22 cellular contexts compared by ENCODE assay signal in the genomic region with DNA sequence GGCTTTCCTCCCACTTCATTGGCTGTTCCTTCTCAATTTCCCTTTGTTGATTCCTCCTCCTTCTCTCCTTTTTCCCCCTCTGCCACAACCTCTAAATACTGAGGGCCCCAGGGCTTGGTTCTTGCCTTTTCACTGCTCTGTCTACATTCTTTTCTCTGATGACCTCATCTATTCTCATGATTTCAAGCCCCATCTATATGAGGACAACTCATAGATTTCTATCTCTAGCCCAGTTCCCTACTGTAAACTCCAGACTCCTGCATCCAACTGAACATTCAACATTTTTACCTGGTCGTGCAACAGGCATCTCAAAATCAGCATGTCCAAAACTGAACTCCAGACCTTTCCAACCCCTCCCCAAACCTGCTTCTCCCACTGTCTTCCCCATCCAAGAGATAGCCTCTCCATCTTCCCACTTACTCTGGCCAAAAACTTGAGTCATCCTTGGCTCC. TPM values are rescaled to one million over a fixed set of nuclear protein-coding genes. Genes with fewer than 3 reads are reported as not detected.
DNase-seq lines count a peak whose midpoint lies in the region; ATAC-seq, FAIRE-seq and TF ChIP-seq lines count a peak whose summit lies in the region.
"Had no signal": no experiment of that assay in that cellular context is flagged by ENCODE, and none has a peak within 500 bp of the region (broad histone marks: within the 10 kb centered on the region; RNA-seq: fewer than 3 reads in every experiment).

No MANE protein-coding gene starts in this region.

- ATAC-seq in K562 (no peak; the same call in 2 of the 3 replicates), GM21367 (IDR thresholded peaks at IDR 0.05; ENCODE audit: unreplicated experiment) (no peak), GM21447 (IDR thresholded peaks at IDR 0.05; ENCODE audit: unreplicated experiment) (no peak)
- ATAC-seq: activated CD8-positive, alpha-beta T cell treated with anti-CD3 and anti-CD28 coated beads, Interleukin-2, amount 10 ng/mL, durations not matched to agents 7 days and 5 days; heart right ventricle had no signal

- no peaks in the 10 kb centered on the region for H4K20me1 ChIP-seq in K562 (replicated peaks; ENCODE audit: control insufficient read depth, insufficient read depth, low read length)

- WGBS in K562 (ENCODE audit: insufficient coverage, low coverage, missing lambda C conversion rate), result 6% methylated on average over 1 of the region's 1 CpG

- no peaks in the 10 kb centered on the region for H3K9me1 ChIP-seq in K562 (ENCODE audit: control insufficient read depth, insufficient read depth, low read length)

- peaks cover 6 to 14% of the 10 kb centered on the region in 2 experiments; a peak in 3 of 5 replicates for H3K4me1 ChIP-seq in K562 (replicated peaks in 1 of 2; ENCODE audit: control insufficient read depth in 2 of 2, insufficient read depth in 2 of 2, low read length in 2 of 2)
- H3K4me1 ChIP-seq: adrenal gland, prostate gland had no signal

- TF ChIP-seq RAD21 in K562 (CRISPR knock-in tag; conservative IDR thresholded peaks at IDR 0.05 in 1 of 2, IDR thresholded peaks at IDR 0.05 in 1 of 2), result no peak

- POLR2A ChIA-PET in K562 (lab: Yijun Ruan, JAX), result interaction anchor here (0.6 to 2.1 kb wide), 4 partner anchors 9 to 26 kb away, joined by 3 to 7 read pairs (median 4); a partner anchor contains a TSS

- in situ Hi-C loops in K562 (cut with MboI), result no loop called here

- H3K4me2 ChIP-seq in K562 (ENCODE audit: insufficient read depth, low read length), result no peak overlapping the region

- no peak for TF ChIP-seq POLR2A in K562 (conservative IDR thresholded peaks at IDR 0.05)

- no peaks in the 10 kb centered on the region for H3K9me3 ChIP-seq in K562 (replicated peaks; ENCODE audit: control insufficient read depth, insufficient read depth, low read depth, low read length)
- H3K9me3 ChIP-seq: adrenal gland, heart right ventricle, prostate gland had no signal

- peak; percentile 47 for DNase-seq in ELF-1 (ENCODE audit: low read depth, low spot score)
- DNase-seq in NCI-H226, result peak; percentile 59
- peak in 1 of 4 experiments; percentile 18 for DNase-seq in K562 (ENCODE audit: extremely low read depth in 1 of 4, low spot score in 3 of 4)
- peak; percentile 56 for DNase-seq in iris pigment epithelial cell (ENCODE audit: low read depth)
- no peak for DNase-seq in effector CD4-positive, alpha-beta T cell
- no peak for DNase-seq in NOMO-1 treated with DMSO at 0.1 percent for 48 hours (lab: John Stamatoyannopoulos, UW; ENCODE audit: unreplicated experiment)
- DNase-seq: activated CD4-positive, CD25-positive, alpha-beta regulatory T cell treated with anti-CD3 and anti-CD28 coated beads, Interleukin-2, amount 50 U/mL, for 72 hours; activated CD8-positive, alpha-beta T cell treated with anti-CD3 and anti-CD28 coated beads, Interleukin-2, amount 10 ng/mL, durations not matched to agents 7 days and 5 days; activated T-cell treated with anti-CD3 and anti-CD28 coated beads, Interleukin-2, amount 50 U/mL, for 1 hour; adrenal gland; CD4-positive, CD25-positive, alpha-beta regulatory T cell; cortex of kidney; heart right ventricle; NCI-H2171 treated with DMSO at 0.1 percent for 48 hours; NCI-H526; Right ventricle myocardium superior; stimulated activated CD4-positive, alpha-beta T cell treated with anti-CD3 and anti-CD28 coated beads, Interleukin-2, amount 100 ng/mL, for 48 hours; stimulated activated naive CD4-positive, alpha-beta T cell treated with Interleukin-2 at 50 U/mL for 16 hours had no signal

- no peak overlapping the region for H3K4me3 ChIP-seq in K562
- H3K4me3 ChIP-seq: adrenal gland, heart right ventricle, prostate gland had no signal

- no peak for FAIRE-seq in K562 (lab: Jason Lieb, UNC)
- FAIRE-seq: islet of Langerhans had no signal

- intact Hi-C loops in K562 (cut with micrococcal nuclease), result no loop called here

- no peak for TF ChIP-seq CTCF in K562 (IDR thresholded peaks at IDR 0.05 in 2 of 3, conservative IDR thresholded peaks at IDR 0.05 in 1 of 3; ENCODE audit: insufficient read depth in 2 of 3, low read depth in 1 of 3, low read length in 3 of 3)

- peak; percentile 21; the same call in 1 of the 2 replicates for TF ChIP-seq EP300 in K562 (IDR thresholded peaks at IDR 0.05; ENCODE audit: low read length)

- H2AFZ ChIP-seq in K562 (ENCODE audit: low read depth, low read length), result peak overlapping the region; percentile 22; the same call in 1 of the 2 replicates

- no peaks in the 10 kb centered on the region for H3K27me3 ChIP-seq in K562 (ENCODE audit: control insufficient read depth in 2 of 2, insufficient read depth in 2 of 2, low read length in 2 of 2)
- H3K27me3 ChIP-seq: adrenal gland, heart right ventricle had no signal

- no peaks in the 10 kb centered on the region for H3K79me2 ChIP-seq in K562 (ENCODE audit: control insufficient read depth, insufficient read depth, low read length)

- no TSS peak for BruUV-seq in K562 (replicated peaks; lab: Mats Ljungman, UMichigan)

- H3K27ac ChIP-seq in K562 (ENCODE audit: extremely low read depth, low read depth, low read length), result no peak overlapping the region
- H3K27ac ChIP-seq: adrenal gland, heart right ventricle, prostate gland had no signal

- no peaks in the 10 kb centered on the region for H3K36me3 ChIP-seq in K562 (ENCODE audit: control insufficient read depth, insufficient read depth, low read length)
- H3K36me3 ChIP-seq: adrenal gland, heart right ventricle, prostate gland had no signal

- CTCF ChIA-PET in K562 (lab: Yijun Ruan, JAX; ENCODE audit: low intra/inter-chr PET ratio), result no interaction called here

- no peak overlapping the region for H3K9ac ChIP-seq in K562 (ENCODE audit: insufficient read depth in 1 of 2, low read depth in 2 of 2, low read length in 2 of 2)

TF ChIP-seq in K562, 482 proteins besides CTCF, POLR2A, EP300 and RAD21 (continues in another document):
- TF ChIP-seq DPF2 (IDR thresholded peaks at IDR 0.05) (peak; percentile 69), EHMT2 (IDR thresholded peaks at IDR 0.05) (peak; percentile 67), FOXM1 (IDR thresholded peaks at IDR 0.05; ENCODE audit: low read depth) (no peak), FOXM1 (CRISPR knock-in tag; IDR thresholded peaks at IDR 0.05; ENCODE audit: low read depth) (no peak), ZKSCAN8 (CRISPR knock-in tag; IDR thresholded peaks at IDR 0.05) (no peak), PCBP2 (IDR thresholded peaks at IDR 0.05; ENCODE audit: low read depth, low read length, poor library complexity, severe bottlenecking) (no peak), LEF1 (IDR thresholded peaks at IDR 0.05) (peak; percentile 32; the same call in 1 of the 2 replicates), POLR2H (tag; IDR thresholded peaks at IDR 0.05; ENCODE audit: low read depth) (no peak), ZNF239 (CRISPR knock-in tag; IDR thresholded peaks at IDR 0.05) (no peak)
- TF ChIP-seq, protein P1, sequence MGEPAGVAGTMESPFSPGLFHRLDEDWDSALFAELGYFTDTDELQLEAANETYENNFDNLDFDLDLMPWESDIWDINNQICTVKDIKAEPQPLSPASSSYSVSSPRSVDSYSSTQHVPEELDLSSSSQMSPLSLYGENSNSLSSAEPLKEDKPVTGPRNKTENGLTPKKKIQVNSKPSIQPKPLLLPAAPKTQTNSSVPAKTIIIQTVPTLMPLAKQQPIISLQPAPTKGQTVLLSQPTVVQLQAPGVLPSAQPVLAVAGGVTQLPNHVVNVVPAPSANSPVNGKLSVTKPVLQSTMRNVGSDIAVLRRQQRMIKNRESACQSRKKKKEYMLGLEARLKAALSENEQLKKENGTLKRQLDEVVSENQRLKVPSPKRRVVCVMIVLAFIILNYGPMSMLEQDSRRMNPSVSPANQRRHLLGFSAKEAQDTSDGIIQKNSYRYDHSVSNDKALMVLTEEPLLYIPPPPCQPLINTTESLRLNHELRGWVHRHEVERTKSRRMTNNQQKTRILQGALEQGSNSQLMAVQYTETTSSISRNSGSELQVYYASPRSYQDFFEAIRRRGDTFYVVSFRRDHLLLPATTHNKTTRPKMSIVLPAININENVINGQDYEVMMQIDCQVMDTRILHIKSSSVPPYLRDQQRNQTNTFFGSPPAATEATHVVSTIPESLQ (CRISPR knock-in tag; IDR thresholded peaks at IDR 0.05), result no peak
- TF ChIP-seq, protein P2, sequence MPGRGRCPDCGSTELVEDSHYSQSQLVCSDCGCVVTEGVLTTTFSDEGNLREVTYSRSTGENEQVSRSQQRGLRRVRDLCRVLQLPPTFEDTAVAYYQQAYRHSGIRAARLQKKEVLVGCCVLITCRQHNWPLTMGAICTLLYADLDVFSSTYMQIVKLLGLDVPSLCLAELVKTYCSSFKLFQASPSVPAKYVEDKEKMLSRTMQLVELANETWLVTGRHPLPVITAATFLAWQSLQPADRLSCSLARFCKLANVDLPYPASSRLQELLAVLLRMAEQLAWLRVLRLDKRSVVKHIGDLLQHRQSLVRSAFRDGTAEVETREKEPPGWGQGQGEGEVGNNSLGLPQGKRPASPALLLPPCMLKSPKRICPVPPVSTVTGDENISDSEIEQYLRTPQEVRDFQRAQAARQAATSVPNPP (IDR thresholded peaks at IDR 0.05; ENCODE audit: borderline replicate concordance, insufficient read depth, insufficient read length), result no peak

RNA-seq across cellular contexts. Expression of a gene that starts 11.5 kb away (rescaled TPM):
- total RNA-seq in K562 (2011; cell fraction: chromatin; rRNA removed; ENCODE audit: low replicate concordance), result 17.2 and 40.8 TPM in 2 replicates
- total RNA-seq in K562 (2011; cell fraction: nucleolus; rRNA removed), result 19.7 and 20.2 TPM in 2 replicates
- total RNA-seq in K562 (2011; cell fraction: nucleoplasm; rRNA removed), result 24.2 and 34.4 TPM in 2 replicates
- 1.8 and 2.9 TPM in 2 replicates for total RNA-seq in K562 (2014; rRNA removed)
- 1.1 and 2.0 TPM in 2 replicates for total RNA-seq in K562 (2014; rRNA removed; fragmentation: Illumina TruSeq; extraction: Trizol)
- total RNA-seq in K562 (2015; rRNA removed; fragmentation: Illumina TruSeq; extraction: Trizol), result 3.4 and 3.8 TPM in 2 replicates
- total RNA-seq in K562 (2021), result 12.7 and 13.6 TPM in 2 replicates
- polyA plus RNA-seq in K562 (2011; rRNA removed), result 1.5 and 4.5 TPM in 2 replicates
- polyA plus RNA-seq in K562 (2011; cell fraction: cytosol; rRNA removed), result 2.0 and 4.6 TPM in 2 replicates
- polyA plus RNA-seq in K562 (2011; cell fraction: nucleus; rRNA removed), result 13.2 and 13.4 TPM in 2 replicates
- polyA plus RNA-seq in K562 (2012), result 11.6 and 12.8 TPM in 2 replicates
- polyA plus RNA-seq in K562 (2014; fragmentation: Illumina TruSeq; extraction: Trizol), result 14.4 and 16.6 TPM in 2 replicates
- polyA plus RNA-seq in K562 (2014; fragmentation: Nextera tagmentation; extraction: Ambion mirVana), result 1 to 10 TPM in 1 of 2 experiments, under 1 TPM in 1; 0.59 to 1.0 TPM
- polyA plus RNA-seq in K562 (2014; rRNA removed), result 5.2 and 5.7 TPM in 2 replicates
- 3.3 and 3.4 TPM in 2 replicates for polyA minus RNA-seq in K562 (2011; rRNA and poly(A)+ RNA removed)
- 4.0 and 7.6 TPM in 2 replicates for polyA minus RNA-seq in K562 (2011; cell fraction: cytosol; rRNA and poly(A)+ RNA removed)
- polyA minus RNA-seq in K562 (2011; cell fraction: nucleus; rRNA and poly(A)+ RNA removed), result 3.8 and 5.0 TPM in 2 replicates

Comparison
In these comparisons a context has a peak if more than half of its experiments do, and no peak if none do; other contexts are left out.
1. DNase-seq: peak in ELF-1 (single experiment), NCI-H226 (single experiment) and iris pigment epithelial cell (single experiment); none in effector CD4-positive, alpha-beta T cell (single experiment) and NOMO-1 treated with DMSO at 0.1 percent for 48 hours (single experiment).